In the genomic region with DNA sequence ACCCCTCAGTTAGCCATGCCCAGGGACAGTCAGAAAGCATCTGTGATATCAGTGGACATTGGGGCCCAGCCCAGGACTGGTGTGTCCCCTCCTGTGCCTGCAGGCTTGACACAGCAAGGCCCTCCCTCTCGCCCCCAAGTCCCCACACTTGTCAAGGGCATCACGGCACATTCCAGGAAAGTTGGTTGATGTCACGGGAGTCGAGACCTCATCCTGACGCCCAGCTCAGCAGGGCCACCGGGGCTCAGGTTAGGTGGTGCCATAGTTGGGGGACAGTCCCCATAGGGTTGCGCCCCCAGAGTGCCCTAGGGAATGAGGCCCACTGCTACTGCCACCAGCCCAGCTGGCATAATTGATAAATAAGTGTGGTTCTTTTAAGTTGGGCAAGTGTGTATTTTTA, we compare ENCODE assay signal across 11 cellular contexts. TPM values are rescaled to one million over a fixed set of nuclear protein-coding genes. Genes with fewer than 3 reads are reported as not detected.
DNase-seq lines count a peak whose midpoint lies in the region; ATAC-seq and TF ChIP-seq lines count a peak whose summit lies in the region.
"Had no signal": no experiment of that assay in that cellular context is flagged by ENCODE, and none has a peak within 500 bp of the region (broad histone marks: within the 10 kb centered on the region; RNA-seq: fewer than 3 reads in every experiment).

No MANE protein-coding gene starts in this region.

- H3K4me1 ChIP-seq in ascending aorta = peaks cover 0 to 11% of the 10 kb centered on the region in 2 donors
- H3K4me1 ChIP-seq in lung (ENCODE audit: control insufficient read depth in 2 of 2, insufficient read depth in 2 of 2, low read length in 2 of 2) = peaks cover 6 to 17% of the 10 kb centered on the region in 2 donors
- peaks cover 28% of the 10 kb centered on the region for H3K4me1 ChIP-seq in thymus (ENCODE audit: control insufficient read depth, insufficient read depth, low read length)

- no peaks in the 10 kb centered on the region for H3K36me3 Mint-ChIP-seq in activated T-cell treated with anti-CD3 and anti-CD28 coated beads, Interleukin-2, amount 50 U/mL, for 24 hours (ENCODE audit: low read depth)

- TF ChIP-seq CTCF in ascending aorta (IDR thresholded peaks at IDR 0.05) = no peak
- no peak for TF ChIP-seq CTCF in lung (IDR thresholded peaks at IDR 0.05; ENCODE audit: control extremely low read depth, extremely low read depth)

- peak overlapping the region; percentile 78 for H3K4me3 Mint-ChIP-seq in activated T-cell treated with anti-CD3 and anti-CD28 coated beads, Interleukin-2, amount 50 U/mL, for 24 hours

- H3K9me3 ChIP-seq in ascending aorta (no peaks in the 10 kb centered on the region), lung (ENCODE audit: control insufficient read depth in 2 of 2, insufficient read depth in 1 of 2, low read length in 1 of 2) (no peaks in the 10 kb centered on the region), thymus (ENCODE audit: control insufficient read depth) (no peaks in the 10 kb centered on the region)
- H3K9me3 ChIP-seq: SK-N-SH had no signal

- in situ Hi-C loops in ACHN (cut with HindIII; ENCODE audit: low pct_ligation_motif_present, low pct_unique_long_range_greater_than_20kb, low sequenced_read_pairs) = no loop called here

- DNase-seq in activated T-cell treated with anti-CD3 and anti-CD28 coated beads, Interleukin-2, amount 50 U/mL, for 24 hours = no peak
- no peak for DNase-seq in activated T-cell treated with anti-CD3 and anti-CD28 coated beads, Interleukin-2, amount 50 U/mL, for 1 hour
- DNase-seq in ascending aorta (ENCODE audit: low spot score in 2 of 2) (no peak), lung (ENCODE audit: low spot score) (no peak), ACHN (no peak), SW480 (ENCODE audit: low spot score) (no peak)
- DNase-seq: NCI-H510A, SK-N-SH had no signal

- no peak for ATAC-seq in lung (ENCODE audit: insufficient read depth, low FRiP score)
- ATAC-seq in GM19455 (IDR thresholded peaks at IDR 0.05; ENCODE audit: unreplicated experiment) = no peak

- intact Hi-C loops in ascending aorta (cut with DNase I) = no loop called here

- peak overlapping the region; percentile 57 to 58 for H3K27ac ChIP-seq in ascending aorta
- H3K27ac ChIP-seq in lung (ENCODE audit: low read depth in 1 of 2, low read length in 1 of 2) = peak overlapping the region; percentile 15 to 71
- peak overlapping the region; percentile 10 for H3K27ac ChIP-seq in thymus (ENCODE audit: low read depth)
- H3K27ac ChIP-seq: KMS-11 had no signal

- peaks cover 32% of the 10 kb centered on the region for H3K4me1 Mint-ChIP-seq in activated T-cell treated with anti-CD3 and anti-CD28 coated beads, Interleukin-2, amount 50 U/mL, for 24 hours (ENCODE audit: low read depth)

- H3K4me3 ChIP-seq in ascending aorta = no peak overlapping the region
- no peak overlapping the region for H3K4me3 ChIP-seq in lung
- no peak overlapping the region for H3K4me3 ChIP-seq in thymus (ENCODE audit: low read length)

- H3K36me3 ChIP-seq in ascending aorta = no peaks in the 10 kb centered on the region
- H3K36me3 ChIP-seq in lung (ENCODE audit: control insufficient read depth in 2 of 2, insufficient read depth in 2 of 2, low read length in 2 of 2) = no peaks in the 10 kb centered on the region
- peaks cover 3% of the 10 kb centered on the region for H3K36me3 ChIP-seq in thymus (ENCODE audit: control insufficient read depth, insufficient read depth)

- H3K27me3 Mint-ChIP-seq in activated T-cell treated with anti-CD3 and anti-CD28 coated beads, Interleukin-2, amount 50 U/mL, for 24 hours = no peaks in the 10 kb centered on the region

- WGBS in lung, 2 donors = 79 to 84% methylated on average over 7 of the region's 7 CpGs
- 90% methylated on average over 7 of the region's 7 CpGs for WGBS in thymus

- H3K27ac Mint-ChIP-seq in activated T-cell treated with anti-CD3 and anti-CD28 coated beads, Interleukin-2, amount 50 U/mL, for 24 hours = peak overlapping the region; percentile 92

- no peaks in the 10 kb centered on the region for H3K9me3 Mint-ChIP-seq in activated T-cell treated with anti-CD3 and anti-CD28 coated beads, Interleukin-2, amount 50 U/mL, for 24 hours

- H3K27me3 ChIP-seq in ascending aorta (no peaks in the 10 kb centered on the region), lung (ENCODE audit: control insufficient read depth, insufficient read depth) (no peaks in the 10 kb centered on the region), thymus (ENCODE audit: control insufficient read depth, insufficient read depth) (no peaks in the 10 kb centered on the region)

RNA-seq across cellular contexts. Expression of gene GRAMD4, which starts 28.3 kb away (rescaled TPM):
- total RNA-seq in ascending aorta (20.2 TPM), lung (10 to 100 TPM; 18.0 to 67.7 TPM)
- polyA plus RNA-seq in lung (10 to 100 TPM; 16.3 to 24.4 TPM), thymus (34.4 TPM)

RNA-seq across cellular contexts. Expression of gene CELSR1, which starts 54.5 kb away (rescaled TPM):
- total RNA-seq in ascending aorta = 10.5 TPM
- 10 to 100 TPM; 36.1 to 65.9 TPM for total RNA-seq in lung
- 10 to 100 TPM; 14.0 to 29.3 TPM for polyA plus RNA-seq in lung
- 9.4 TPM for polyA plus RNA-seq in thymus
